ENCODE assay signal across 9 cellular contexts in the genomic region with DNA sequence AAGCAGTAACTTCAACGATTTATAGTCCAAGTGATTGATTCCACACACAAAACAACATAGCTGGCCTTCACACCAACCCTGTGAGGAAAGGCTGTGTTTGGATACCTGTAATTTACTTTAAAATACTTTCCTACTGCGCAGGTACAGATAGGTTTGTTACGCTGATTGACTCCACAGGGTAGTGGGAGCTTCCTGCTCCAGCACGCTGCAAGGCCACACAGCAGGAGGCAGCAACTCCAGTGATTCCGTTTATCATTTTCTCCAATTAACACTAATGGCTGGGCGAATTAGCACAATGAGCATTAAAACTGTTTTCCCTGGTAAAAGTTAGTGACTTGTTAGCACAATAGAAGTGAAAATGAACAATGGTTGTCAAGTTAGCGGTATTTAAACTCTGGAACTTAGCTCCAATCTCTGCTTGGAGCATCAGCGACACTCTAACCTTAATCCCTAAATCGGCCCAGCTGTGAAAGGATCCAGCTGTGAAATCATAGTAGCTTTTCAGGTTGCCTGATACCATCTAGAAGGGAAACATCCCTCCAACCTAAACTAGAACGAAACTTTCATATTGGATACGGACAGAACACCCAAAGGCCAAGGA. TPM values are rescaled to one million over a fixed set of nuclear protein-coding genes. Genes with fewer than 3 reads are reported as not detected.
DNase-seq lines count a peak whose midpoint lies in the region; ATAC-seq, FAIRE-seq and TF ChIP-seq lines count a peak whose summit lies in the region.
"Had no signal": no experiment of that assay in that cellular context is flagged by ENCODE, and none has a peak within 500 bp of the region (broad histone marks: within the 10 kb centered on the region; RNA-seq: fewer than 3 reads in every experiment).

No MANE protein-coding gene starts in this region.

- H3K9ac ChIP-seq in keratinocyte (ENCODE audit: control insufficient read depth, extremely low read depth, insufficient read depth, low read length) = peak overlapping the region; percentile 83

- H3K27me3 ChIP-seq in left ventricle myocardium inferior (ENCODE audit: low read depth) = no peaks in the 10 kb centered on the region
- no peaks in the 10 kb centered on the region for H3K27me3 ChIP-seq in keratinocyte (ENCODE audit: control insufficient read depth, extremely low read depth, insufficient read depth, low read length)
- no peaks in the 10 kb centered on the region for H3K27me3 ChIP-seq in thyroid gland

- H3K27ac Mint-ChIP-seq in activated naive CD4-positive, alpha-beta T cell treated with anti-CD3 and anti-CD28 coated beads, Interleukin-2, amount 50 U/mL, for 72 hours = peak overlapping the region; percentile 98

- H3K9me3 Mint-ChIP-seq in activated naive CD4-positive, alpha-beta T cell treated with anti-CD3 and anti-CD28 coated beads, Interleukin-2, amount 50 U/mL, for 72 hours = no peaks in the 10 kb centered on the region

- H3K79me2 ChIP-seq in keratinocyte (ENCODE audit: control insufficient read depth, insufficient read depth, low read length) = peaks cover 40% of the 10 kb centered on the region

- H3K36me3 ChIP-seq in left ventricle myocardium inferior (peaks cover 11% of the 10 kb centered on the region), keratinocyte (ENCODE audit: control insufficient read depth in 2 of 2, extremely low read depth in 1 of 2, insufficient read depth in 2 of 2, low read length in 2 of 2) (peaks cover 0 to 5% of the 10 kb centered on the region in 2 experiments), thyroid gland (peaks cover 0 to 3% of the 10 kb centered on the region in 2 donors)

- H4K20me1 ChIP-seq in keratinocyte (ENCODE audit: control insufficient read depth, extremely low read depth, insufficient read depth, low read length) = no peaks in the 10 kb centered on the region

- peak overlapping the region; percentile 95 for H3K4me2 ChIP-seq in keratinocyte (ENCODE audit: control insufficient read depth, extremely low read depth, insufficient read depth, low read depth, low read length)

- H3K27ac ChIP-seq in left ventricle myocardium inferior (replicated peaks) = peak overlapping the region; percentile 95
- peak overlapping the region; percentile 89 for H3K27ac ChIP-seq in keratinocyte (ENCODE audit: control insufficient read depth, insufficient read depth, low read length)
- H3K27ac ChIP-seq in thyroid gland = peak overlapping the region in 2 of 3 donors; percentile 49 to 84

- H3K36me3 Mint-ChIP-seq in activated naive CD4-positive, alpha-beta T cell treated with anti-CD3 and anti-CD28 coated beads, Interleukin-2, amount 50 U/mL, for 72 hours = peaks cover 18 to 20% of the 10 kb centered on the region in 2 donors

- ATAC-seq in activated naive CD4-positive, alpha-beta T cell treated with anti-CD3 and anti-CD28 coated beads, Interleukin-2, amount 50 U/mL, for 72 hours = no peak
- ATAC-seq in omental fat pad (ENCODE audit: low FRiP score) = no peak

- dilution Hi-C loops in keratinocyte (cut with MboI; ENCODE audit: extremely low pct_ligation_motif_present, low sequenced_read_pairs) = no loop called here

- TF ChIP-seq CTCF in left ventricle myocardium inferior (IDR thresholded peaks at IDR 0.05; ENCODE audit: borderline replicate concordance) (no peak), keratinocyte (optimal IDR thresholded peaks at IDR 0.05 in 1 of 3, IDR thresholded peaks at IDR 0.05 in 1 of 3, conservative IDR thresholded peaks at IDR 0.05 in 1 of 3; ENCODE audit: extremely low read depth in 1 of 3, insufficient read depth in 2 of 3, low read length in 3 of 3) (peak in 1 of 3 experiments; percentile 41), thyroid gland (IDR thresholded peaks at IDR 0.05) (no peak), omental fat pad (IDR thresholded peaks at IDR 0.05) (no peak)

- no peaks in the 10 kb centered on the region for H3K9me1 ChIP-seq in keratinocyte (ENCODE audit: control insufficient read depth, extremely low read depth, insufficient read depth, low read length)

- 31 to 35% methylated on average over 10 to 11 of the region's 11 CpGs for WGBS in thyroid gland, 2 donors

- TF ChIP-seq POLR2A in thyroid gland (IDR thresholded peaks at IDR 0.05) = no peak

- intact Hi-C loops in left ventricle myocardium inferior (cut with micrococcal nuclease) = no loop called here
- intact Hi-C loops in cardiac septum (cut with DNase I) = loop anchor here (5.0 kb wide), 2 partner anchors 116 to 144 kb away; partner anchors contain the start of genes CDNF, HSPA14, MSANTD7 and RPP38
- intact Hi-C loops in thyroid gland (cut with DNase I) = loop anchor here (5.0 kb wide), 1 partner anchor 149 kb away; no protein-coding TSS in a partner anchor

- H3K9me3 ChIP-seq in left ventricle myocardium inferior (replicated peaks) (no peaks in the 10 kb centered on the region), keratinocyte (ENCODE audit: control insufficient read depth, low read depth, low read length) (no peaks in the 10 kb centered on the region), thyroid gland (no peaks in the 10 kb centered on the region)

- DNase-seq in left ventricle myocardium inferior (no peak), cardiac septum (ENCODE audit: low spot score) (no peak), keratinocyte (ENCODE audit: low read depth, low spot score) (no peak), thyroid gland (no peak), omental fat pad (ENCODE audit: low spot score) (no peak), GM19240 (ENCODE audit: insufficient read length, low spot score) (no peak), NCI-H1694 (lab: John Stamatoyannopoulos, UW) (no peak)
- DNase-seq in activated naive CD4-positive, alpha-beta T cell treated with anti-CD3 and anti-CD28 coated beads, Interleukin-2, amount 50 U/mL, for 72 hours (ENCODE audit: low spot score in 2 of 2) = no peak

- peaks cover 29% of the 10 kb centered on the region for H3K4me1 ChIP-seq in left ventricle myocardium inferior
- peaks cover 14% of the 10 kb centered on the region for H3K4me1 ChIP-seq in keratinocyte (ENCODE audit: control insufficient read depth, extremely low read depth, insufficient read depth, low read length)
- H3K4me1 ChIP-seq in thyroid gland = peaks cover 11 to 16% of the 10 kb centered on the region in 2 donors

- no peak for FAIRE-seq in keratinocyte (lab: Jason Lieb, UNC)

- H2AFZ ChIP-seq in keratinocyte (ENCODE audit: control insufficient read depth, low read length) = peak overlapping the region; percentile 97

- peak overlapping the region; percentile 99 for H3K4me3 ChIP-seq in left ventricle myocardium inferior
- peak overlapping the region; percentile 56 to 82 (median 65) for H3K4me3 ChIP-seq in keratinocyte (ENCODE audit: control insufficient read depth in 2 of 3, extremely low read depth in 1 of 3, insufficient read depth in 2 of 3, low read depth in 1 of 3, low read length in 3 of 3)
- H3K4me3 ChIP-seq in thyroid gland (replicated peaks in 1 of 3) = peak overlapping the region; percentile 22 to 72 (median 68)

RNA-seq across cellular contexts. Expression of gene DCLRE1C, which starts 0.9 kb away (rescaled TPM):
- total RNA-seq in left ventricle myocardium inferior (3.0 TPM), cardiac septum (3.2 TPM), thyroid gland (10 to 100 TPM; 14.9 to 19.2 (median 17.2) TPM), omental fat pad (10 to 100 TPM in 1 of 4 donors, 1 to 10 TPM in 3; 5.9 to 12.5 (median 7.1) TPM)
- 10 to 100 TPM; 20.8 to 20.9 TPM for total RNA-seq in activated naive CD4-positive, alpha-beta T cell treated with anti-CD3 and anti-CD28 coated beads, Interleukin-2, amount 50 U/mL, for 72 hours
- polyA plus RNA-seq in keratinocyte = 4.1 to 9.1 TPM (median 4.6 TPM) in 3 replicates
- polyA plus RNA-seq in keratinocyte (2011; ENCODE audit: low read depth) = 7.8 TPM
- 2.6 and 3.9 TPM in 2 replicates for polyA plus RNA-seq in keratinocyte (2011; cell fraction: cytosol; rRNA removed)
- 7.1 and 7.8 TPM in 2 replicates for polyA plus RNA-seq in keratinocyte (2011; cell fraction: nucleus; rRNA removed)
- 3.7 and 4.1 TPM in 2 replicates for polyA plus RNA-seq in keratinocyte (2012; ENCODE audit: low replicate concordance)
- 1.7 to 6.1 TPM (median 2.4 TPM) in 3 replicates for polyA minus RNA-seq in keratinocyte
- polyA minus RNA-seq in keratinocyte (2011; cell fraction: cytosol; rRNA and poly(A)+ RNA removed) = 1.9 TPM
- polyA minus RNA-seq in keratinocyte (2011; cell fraction: nucleus; rRNA and poly(A)+ RNA removed) = 3.5 and 8.3 TPM in 2 replicates

RNA-seq across cellular contexts. Expression of gene MEIG1, which starts 6.2 kb away (rescaled TPM):
- total RNA-seq in left ventricle myocardium inferior = not detected
- total RNA-seq in cardiac septum = 0.54 TPM
- total RNA-seq in activated naive CD4-positive, alpha-beta T cell treated with anti-CD3 and anti-CD28 coated beads, Interleukin-2, amount 50 U/mL, for 72 hours = under 1 TPM; 0.56 to 0.59 TPM
- 0.32 to 0.33 TPM in 2 of 3 replicates, not detected in the other for polyA plus RNA-seq in keratinocyte
- polyA plus RNA-seq in keratinocyte (2011; ENCODE audit: low read depth) = 1.1 TPM
- 0.34 TPM in 1 of 2 replicates, not detected in the other for polyA plus RNA-seq in keratinocyte (2011; cell fraction: cytosol; rRNA removed)
- polyA plus RNA-seq in keratinocyte (2011; cell fraction: nucleus; rRNA removed) = 0.80 TPM in 1 of 2 replicates, not detected in the other
- polyA plus RNA-seq in keratinocyte (2012; ENCODE audit: low replicate concordance) = not detected in 2 replicates
- polyA minus RNA-seq in keratinocyte = not detected in 3 replicates
- polyA minus RNA-seq in keratinocyte (2011; cell fraction: cytosol; rRNA and poly(A)+ RNA removed) = not detected
- not detected in 2 replicates for polyA minus RNA-seq in keratinocyte (2011; cell fraction: nucleus; rRNA and poly(A)+ RNA removed)
- not detected for total RNA-seq in thyroid gland
- total RNA-seq in omental fat pad = not detected
- total RNA-seq: pulmonary artery endothelial cell had no signal
